Comparison of ENCODE assay signal across 29 cellular contexts in genomic region chr9:26579047-26579446, GRCh38.
"Had no signal": no experiment of that assay in that cellular context is flagged by ENCODE, and none has a peak within 500 bp of the region (broad histone marks: within the 10 kb centered on the region; RNA-seq: fewer than 3 reads in every experiment).

No MANE protein-coding gene starts in this region.

- H3K36me3 Mint-ChIP-seq: naive B cell; stimulated activated effector memory CD8-positive, alpha-beta T cell treated with anti-CD3 and anti-CD28 coated beads, Interleukin-12 subunit alpha, Interleukin-12 subunit beta, amount 100 ng/mL, for 72 hours had no signal

- H3K9me3 Mint-ChIP-seq: activated T-helper 1 cell treated with anti-CD3 and anti-CD28 coated beads, Interleukin-12 subunit alpha, Interleukin-12 subunit beta, Interleukin-2, Interleukin-4 antibody, amounts not matched to agents 30 ng/mL and 10 ng/mL and 1 ng/mL, durations not matched to agents 14 hours and 24 hours and 36 hours; effector memory CD8-positive, alpha-beta T cell; nephron progenitor cell; stimulated activated naive CD8-positive, alpha-beta T cell treated with anti-CD3 and anti-CD28 coated beads, Interleukin-15, amount 100 ng/mL, for 72 hours; T-helper 2 cell treated with Interferon-gamma antibody and Interleukin-4, amounts not matched to agents 5 μg/mL and 100 μg/mL, for 36 hours had no signal

- H3K27me3 Mint-ChIP-seq: effector memory CD8-positive, alpha-beta T cell; naive B cell; stimulated activated naive CD8-positive, alpha-beta T cell treated with anti-CD3 and anti-CD28 coated beads, Interleukin-15, amount 100 ng/mL, for 72 hours had no signal

- H3K4me1 Mint-ChIP-seq: naive B cell; nephron progenitor cell; stimulated activated effector memory CD8-positive, alpha-beta T cell treated with anti-CD3 and anti-CD28 coated beads, Interleukin-12 subunit alpha, Interleukin-12 subunit beta, amount 100 ng/mL, for 72 hours; stimulated activated naive CD8-positive, alpha-beta T cell treated with anti-CD3 and anti-CD28 coated beads, Interleukin-15, amount 100 ng/mL, for 72 hours had no signal

- H3K9me3 ChIP-seq: gastroesophageal sphincter, ovary, right lobe of liver, upper lobe of left lung, vagina had no signal

- H3K27ac Mint-ChIP-seq: activated T-helper 1 cell treated with anti-CD3 and anti-CD28 coated beads, Interleukin-12 subunit alpha, Interleukin-12 subunit beta, Interleukin-2, Interleukin-4 antibody, amounts not matched to agents 30 ng/mL and 10 ng/mL and 1 ng/mL, durations not matched to agents 14 hours and 24 hours and 36 hours; effector memory CD8-positive, alpha-beta T cell; naive B cell; nephron progenitor cell; stimulated activated effector memory CD8-positive, alpha-beta T cell treated with anti-CD3 and anti-CD28 coated beads, Interleukin-12 subunit alpha, Interleukin-12 subunit beta, amount 100 ng/mL, for 72 hours; stimulated activated naive CD8-positive, alpha-beta T cell treated with anti-CD3 and anti-CD28 coated beads, Interleukin-15, amount 100 ng/mL, for 72 hours; T-helper 2 cell treated with Interferon-gamma antibody and Interleukin-4, amounts not matched to agents 5 μg/mL and 100 μg/mL, for 36 hours had no signal

- H3K27ac ChIP-seq: brain microvascular endothelial cell, gastroesophageal sphincter, hepatocyte, ovary, right lobe of liver, upper lobe of left lung, vagina had no signal

- H3K27me3 ChIP-seq: brain microvascular endothelial cell, gastroesophageal sphincter, hepatocyte, ovary, right lobe of liver, upper lobe of left lung, vagina had no signal

- DNase-seq: activated CD4-positive, alpha-beta T cell treated with anti-CD3 and anti-CD28 coated beads for 4 hours; activated CD4-positive, alpha-beta T cell treated with anti-CD3 and anti-CD28 coated beads, Interleukin-2, amount 50 U/mL, for 4 hours; activated CD4-positive, CD25-positive, alpha-beta regulatory T cell; activated CD8-positive, alpha-beta memory T cell treated with anti-CD3 and anti-CD28 coated beads for 24 hours; activated gamma-delta T cell; activated naive CD4-positive, alpha-beta T cell treated with anti-CD3 and anti-CD28 coated beads, Interleukin-2, amount 50 U/mL, for 16 hours; activated T-cell treated with anti-CD3 and anti-CD28 coated beads, Interleukin-2, amount 50 U/mL, for 1 hour; amniotic stem cell; brain microvascular endothelial cell; cortex of kidney; effector memory CD8-positive, alpha-beta T cell; erythroblast; left cardiac atrium; mammary epithelial cell; naive B cell; nephron progenitor cell; ovary; right lobe of liver; small intestine; stimulated activated CD4-positive, alpha-beta T cell treated with anti-CD3 and anti-CD28 coated beads, Interleukin-4, amount 100 ng/mL, for 24 hours; stimulated activated naive CD8-positive, alpha-beta T cell treated with anti-CD3 and anti-CD28 coated beads, Interleukin-15, amount 100 ng/mL, for 72 hours; substantia nigra; upper lobe of left lung had no signal

- H3K4me3 ChIP-seq: gastroesophageal sphincter, hepatocyte, ovary, right lobe of liver, upper lobe of left lung, vagina had no signal

- H3K36me3 ChIP-seq: brain microvascular endothelial cell, gastroesophageal sphincter, ovary, right lobe of liver, upper lobe of left lung, vagina had no signal

- H3K4me3 Mint-ChIP-seq: activated T-helper 1 cell treated with anti-CD3 and anti-CD28 coated beads, Interleukin-12 subunit alpha, Interleukin-12 subunit beta, Interleukin-2, Interleukin-4 antibody, amounts not matched to agents 30 ng/mL and 10 ng/mL and 1 ng/mL, durations not matched to agents 14 hours and 24 hours and 36 hours; effector memory CD8-positive, alpha-beta T cell; naive B cell; nephron progenitor cell; stimulated activated effector memory CD8-positive, alpha-beta T cell treated with anti-CD3 and anti-CD28 coated beads, Interleukin-12 subunit alpha, Interleukin-12 subunit beta, amount 100 ng/mL, for 72 hours; stimulated activated naive CD8-positive, alpha-beta T cell treated with anti-CD3 and anti-CD28 coated beads, Interleukin-15, amount 100 ng/mL, for 72 hours; T-helper 2 cell treated with Interferon-gamma antibody and Interleukin-4, amounts not matched to agents 5 μg/mL and 100 μg/mL, for 36 hours had no signal

- H3K4me1 ChIP-seq: gastroesophageal sphincter, right lobe of liver, upper lobe of left lung, vagina had no signal
